ENCODE assay signal across 8 cellular contexts in the genomic region with DNA sequence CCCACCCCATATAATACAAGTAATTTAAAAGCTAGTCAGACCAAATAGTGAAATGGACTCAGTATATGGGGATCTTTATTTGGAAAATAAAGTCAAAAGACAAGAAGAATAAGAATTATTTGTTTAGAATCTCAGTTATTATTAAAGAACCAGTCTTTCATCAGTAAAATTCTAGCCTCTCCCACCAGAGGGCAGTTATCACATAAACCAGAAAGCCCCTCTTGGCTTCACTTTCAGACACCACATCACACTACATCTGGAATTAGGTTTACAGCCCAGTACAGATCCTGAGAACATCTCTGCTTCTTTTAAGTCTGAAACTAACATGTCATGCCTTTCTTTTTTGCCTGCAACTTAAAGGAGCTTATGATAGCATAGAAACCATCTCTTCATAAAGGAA. TPM values are rescaled to one million over a fixed set of nuclear protein-coding genes. Genes with fewer than 3 reads are reported as not detected.
DNase-seq lines count a peak whose midpoint lies in the region; ATAC-seq and TF ChIP-seq lines count a peak whose summit lies in the region.

No MANE protein-coding gene starts in this region.

- no peak for TF ChIP-seq EP300 in esophagus muscularis mucosa (IDR thresholded peaks at IDR 0.05)

- intact Hi-C loops in esophagus muscularis mucosa (cut with DNase I) (loop anchor here (5.0 kb wide), 1 partner anchor 44 kb away; no protein-coding TSS in a partner anchor), thyroid gland (cut with DNase I) (no loop called here)

- TF ChIP-seq CTCF in 22Rv1 (IDR thresholded peaks at IDR 0.05) = peak; percentile 40
- peak; percentile 30; the same call in 1 of the 2 replicates for TF ChIP-seq CTCF in GM12874 (IDR thresholded peaks at IDR 0.05; ENCODE audit: insufficient read depth, low read depth, low read length)
- peak; percentile 45 to 46 (median 45) for TF ChIP-seq CTCF in esophagus muscularis mucosa (IDR thresholded peaks at IDR 0.05)
- TF ChIP-seq CTCF in thyroid gland (IDR thresholded peaks at IDR 0.05) = peak in 5 of 6 experiments; percentile 11 to 41 (median 26)

- ATAC-seq in activated CD8-positive, alpha-beta memory T cell treated with anti-CD3 and anti-CD28 coated beads, Interleukin-2, amount 10 ng/mL, durations not matched to agents 7 days and 5 days = no peak

- peaks cover 4% of the 10 kb centered on the region for H3K4me1 Mint-ChIP-seq in activated CD8-positive, alpha-beta memory T cell treated with anti-CD3 and anti-CD28 coated beads, Interleukin-2, amount 10 ng/mL, durations not matched to agents 7 days and 5 days

- CTCF ChIA-PET in activated CD8-positive, alpha-beta memory T cell treated with anti-CD3 and anti-CD28 coated beads, Interleukin-2, amount 10 ng/mL, durations not matched to agents 7 days and 5 days (lab: Charles Lee) = interaction anchor here (1.2 to 1.8 kb wide), 7 partner anchors 24 to 430 kb away, joined by 3 to 7 read pairs (median 4); no protein-coding TSS in a partner anchor

- H3K4me3 Mint-ChIP-seq in activated CD8-positive, alpha-beta memory T cell treated with anti-CD3 and anti-CD28 coated beads, Interleukin-2, amount 10 ng/mL, durations not matched to agents 7 days and 5 days = no peak overlapping the region

- H3K36me3 Mint-ChIP-seq in activated CD8-positive, alpha-beta memory T cell treated with anti-CD3 and anti-CD28 coated beads, Interleukin-2, amount 10 ng/mL, durations not matched to agents 7 days and 5 days = no peaks in the 10 kb centered on the region

- DNase-seq in NCI-H460 (ENCODE audit: extremely low read depth, low read depth) (peak; percentile 23), esophagus muscularis mucosa (ENCODE audit: extremely low spot score) (peak; percentile 45), thyroid gland (no peak), NCI-H128 (lab: John Stamatoyannopoulos, UW; ENCODE audit: unreplicated experiment) (no peak), activated gamma-delta T cell (lab: John Stamatoyannopoulos, UW) (no peak)
- DNase-seq in activated CD8-positive, alpha-beta memory T cell treated with anti-CD3 and anti-CD28 coated beads, Interleukin-2, amount 10 ng/mL, durations not matched to agents 7 days and 5 days = no peak

- H3K27ac Mint-ChIP-seq in activated CD8-positive, alpha-beta memory T cell treated with anti-CD3 and anti-CD28 coated beads, Interleukin-2, amount 10 ng/mL, durations not matched to agents 7 days and 5 days = no peak overlapping the region

- H3K9me3 ChIP-seq in esophagus muscularis mucosa (no peaks in the 10 kb centered on the region), thyroid gland (no peaks in the 10 kb centered on the region)

- H3K36me3 ChIP-seq in esophagus muscularis mucosa (no peaks in the 10 kb centered on the region), thyroid gland (no peaks in the 10 kb centered on the region)

- H3K27me3 ChIP-seq in esophagus muscularis mucosa (no peaks in the 10 kb centered on the region), thyroid gland (no peaks in the 10 kb centered on the region)

- TF ChIP-seq POLR2A in esophagus muscularis mucosa (IDR thresholded peaks at IDR 0.05; ENCODE audit: low read depth) = no peak
- no peak for TF ChIP-seq POLR2A in thyroid gland (IDR thresholded peaks at IDR 0.05)

- H3K4me1 ChIP-seq in esophagus muscularis mucosa (peaks cover 0 to 14% (median 9%) of the 10 kb centered on the region in 4 donors), thyroid gland (no peaks in the 10 kb centered on the region)

- H3K27me3 Mint-ChIP-seq in activated CD8-positive, alpha-beta memory T cell treated with anti-CD3 and anti-CD28 coated beads, Interleukin-2, amount 10 ng/mL, durations not matched to agents 7 days and 5 days = peaks cover 15% of the 10 kb centered on the region

- H3K9me3 Mint-ChIP-seq in activated CD8-positive, alpha-beta memory T cell treated with anti-CD3 and anti-CD28 coated beads, Interleukin-2, amount 10 ng/mL, durations not matched to agents 7 days and 5 days (ENCODE audit: low read depth) = no peaks in the 10 kb centered on the region

- H3K27ac ChIP-seq in 22Rv1 (no peak overlapping the region), esophagus muscularis mucosa (replicated peaks in 1 of 4) (no peak overlapping the region), thyroid gland (no peak overlapping the region)

- no peak overlapping the region for H3K4me3 ChIP-seq in esophagus muscularis mucosa
- no peak overlapping the region for H3K4me3 ChIP-seq in thyroid gland (replicated peaks in 1 of 3)

RNA-seq across cellular contexts. Expression of gene HSPB3, which starts 12.2 kb away (rescaled TPM):
- total RNA-seq in NCI-H460 (2014; rRNA removed; shearing (Covaris generic)) = not detected in 2 replicates
- 0.82 TPM in 1 of 2 replicates, not detected in the other for polyA plus RNA-seq in NCI-H460 (2014; cell fraction: nucleus; rRNA removed)
- total RNA-seq in esophagus muscularis mucosa (100 to 1,000 TPM in 1 of 4 donors, 10 to 100 TPM in 3; 19.1 to 115 (median 51.0) TPM), thyroid gland (not detected)
- total RNA-seq in activated CD8-positive, alpha-beta memory T cell treated with anti-CD3 and anti-CD28 coated beads, Interleukin-2, amount 10 ng/mL, durations not matched to agents 7 days and 5 days = not detected

Comparison
In these comparisons a context has a peak if more than half of its experiments do, and no peak if none do; other contexts are left out.
1. DNase-seq: peak in NCI-H460 (single experiment) and esophagus muscularis mucosa (single experiment); none in thyroid gland (0 of 2), activated CD8-positive, alpha-beta memory T cell treated with anti-CD3 and anti-CD28 coated beads, Interleukin-2, amount 10 ng/mL, durations not matched to agents 7 days and 5 days (single experiment), NCI-H128 (single experiment) and activated gamma-delta T cell (single experiment).
2. RNA of gene HSPB3, which starts 12.2 kb away (total RNA-seq): 19.1 to 115 TPM in esophagus muscularis mucosa; not detected in NCI-H460, not detected in thyroid gland and not detected in activated CD8-positive, alpha-beta memory T cell treated with anti-CD3 and anti-CD28 coated beads, Interleukin-2, amount 10 ng/mL, durations not matched to agents 7 days and 5 days; every median in the first group is over 10 times any median in the second.
3. Peak in every context shown above with its lines, with median percentiles within 50 percentile points of each other: CTCF ChIP-seq.